ENCODE assay signal across 28 cellular contexts in the genomic region with DNA sequence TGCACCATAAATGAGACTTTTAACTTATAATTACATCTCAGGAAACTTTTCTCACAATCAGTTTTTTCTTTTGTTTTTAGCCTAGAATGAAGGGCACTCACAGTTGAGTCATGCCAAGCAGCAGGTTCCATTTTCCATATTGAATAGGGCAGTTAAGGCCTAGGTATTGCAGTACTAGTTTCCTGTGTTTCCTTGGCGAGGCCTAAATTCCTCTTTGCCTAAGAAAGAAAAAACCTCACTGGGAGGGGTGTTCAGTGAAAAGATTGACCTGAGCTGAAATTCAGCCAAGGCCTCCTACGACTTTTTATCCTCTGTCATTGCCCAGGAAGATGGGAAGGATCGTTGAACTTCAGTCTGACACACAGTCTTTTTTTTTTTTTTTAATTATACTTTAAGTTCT.
"Had no signal": no experiment of that assay in that cellular context is flagged by ENCODE, and none has a peak within 500 bp of the region (broad histone marks: within the 10 kb centered on the region; RNA-seq: fewer than 3 reads in every experiment).

No MANE protein-coding gene starts in this region.

- H3K36me3 Mint-ChIP-seq: memory B cell; natural killer cell; stimulated activated memory B cell treated with anti-CD40 and anti-IgM and Interleukin-4, amounts not matched to agents 10 μg/mL and 1 μg/mL and 100 μg/mL, for 72 hours; type B pancreatic cell had no signal

- H3K9me3 ChIP-seq: colonic mucosa, esophagus muscularis mucosa, gastroesophageal sphincter, ovary, psoas muscle, testis, tibial artery had no signal

- H3K4me3 Mint-ChIP-seq: dendritic cell treated with granulocyte-macrophage colony-stimulating factor and Interleukin-4, amounts not matched to agents 40 ng/mL and 50 ng/mL, for 4 days; endodermal cell; memory B cell; natural killer cell; stimulated activated memory B cell treated with anti-CD40 and anti-IgM and Interleukin-4, amounts not matched to agents 10 μg/mL and 1 μg/mL and 100 μg/mL, for 72 hours; type B pancreatic cell had no signal

- H3K9me3 Mint-ChIP-seq: endodermal cell, memory B cell, type B pancreatic cell had no signal

- H3K27me3 ChIP-seq: colonic mucosa, esophagus muscularis mucosa, foreskin keratinocyte, gastroesophageal sphincter, heart left ventricle, hepatocyte, ovary, spleen, testis, tibial artery had no signal

- H3K27me3 Mint-ChIP-seq: dendritic cell treated with granulocyte-macrophage colony-stimulating factor and Interleukin-4, amounts not matched to agents 40 ng/mL and 50 ng/mL, for 4 days; memory B cell; stimulated activated memory B cell treated with anti-CD40 and anti-IgM and Interleukin-4, amounts not matched to agents 10 μg/mL and 1 μg/mL and 100 μg/mL, for 72 hours; type B pancreatic cell had no signal

- H3K27ac ChIP-seq: colonic mucosa, esophagus muscularis mucosa, foreskin keratinocyte, gastroesophageal sphincter, heart left ventricle, hepatocyte, ovary, psoas muscle, skin epidermis, spleen, testis, tibial artery had no signal

- H3K27ac Mint-ChIP-seq: dendritic cell treated with granulocyte-macrophage colony-stimulating factor and Interleukin-4, amounts not matched to agents 40 ng/mL and 50 ng/mL, for 4 days; endodermal cell; memory B cell; natural killer cell; stimulated activated memory B cell treated with anti-CD40 and anti-IgM and Interleukin-4, amounts not matched to agents 10 μg/mL and 1 μg/mL and 100 μg/mL, for 72 hours; type B pancreatic cell had no signal

- H3K4me1 Mint-ChIP-seq: memory B cell; natural killer cell; stimulated activated memory B cell treated with anti-CD40 and anti-IgM and Interleukin-4, amounts not matched to agents 10 μg/mL and 1 μg/mL and 100 μg/mL, for 72 hours had no signal

- ATAC-seq: foreskin keratinocyte; gastroesophageal sphincter; heart left ventricle; left lobe of liver; natural killer cell; psoas muscle; right cardiac atrium; stimulated activated memory B cell treated with anti-CD40 and anti-IgM and Interleukin-4, amounts not matched to agents 10 μg/mL and 1 μg/mL and 100 μg/mL, for 72 hours; stimulated activated naive CD8-positive, alpha-beta T cell treated with anti-CD3 and anti-CD28 coated beads, Interleukin-15, Interleukin-2, amounts not matched to agents 100 U/mL and 50 U/mL, for 24 hours had no signal

- H3K36me3 ChIP-seq: colonic mucosa, esophagus muscularis mucosa, gastroesophageal sphincter, heart left ventricle, ovary, spleen, tibial artery had no signal

- H3K4me1 ChIP-seq: colonic mucosa, esophagus muscularis mucosa, foreskin keratinocyte, gastroesophageal sphincter, heart left ventricle, psoas muscle, spleen, testis, tibial artery had no signal

- H3K4me3 ChIP-seq: colonic mucosa, esophagus muscularis mucosa, gastroesophageal sphincter, heart left ventricle, hepatocyte, lung, ovary, psoas muscle, skin epidermis, spleen, testis, tibial artery had no signal

- DNase-seq: colonic mucosa; effector CD8-positive, alpha-beta T cell; endodermal cell; foreskin keratinocyte; heart left ventricle; kidney; natural killer cell; occipital lobe; ovary; posterior cingulate gyrus; psoas muscle; right cardiac atrium; spleen; stimulated activated CD4-positive, alpha-beta T cell treated with anti-CD3 and anti-CD28 coated beads, Interleukin-4, amount 100 ng/mL, for 4 hours; stimulated activated naive CD8-positive, alpha-beta T cell treated with anti-CD3 and anti-CD28 coated beads, Interleukin-15, Interleukin-2, amounts not matched to agents 100 U/mL and 50 U/mL, for 24 hours; substantia nigra; testis; tibial artery had no signal
